In genomic region chr7:156064921-156065386, GRCh38 we compare ENCODE assay signal across 13 cellular contexts.
DNase-seq lines count a peak whose midpoint lies in the region; ATAC-seq and TF ChIP-seq lines count a peak whose summit lies in the region.
"Had no signal": no experiment of that assay in that cellular context is flagged by ENCODE, and none has a peak within 500 bp of the region (broad histone marks: within the 10 kb centered on the region; RNA-seq: fewer than 3 reads in every experiment).

No MANE protein-coding gene starts in this region.

- intact Hi-C loops in left lung (cut with DNase I): no loop called here

- H3K9me3 ChIP-seq in left lung (peaks cover 0 to 4% of the 10 kb centered on the region in 2 donors), MM.1S (replicated peaks; ENCODE audit: insufficient read depth, low read length) (no peaks in the 10 kb centered on the region)

- H3K4me3 ChIP-seq in brain microvascular endothelial cell (ENCODE audit: low read depth, low read length): no peak overlapping the region
- H3K4me3 ChIP-seq in left lung: no peak overlapping the region
- no peak overlapping the region for H3K4me3 ChIP-seq in MM.1S (ENCODE audit: low read length)
- H3K4me3 ChIP-seq: lung had no signal

- in situ Hi-C loops in ACHN (cut with HindIII; ENCODE audit: low pct_ligation_motif_present, low pct_unique_long_range_greater_than_20kb, low sequenced_read_pairs) (no loop called here), brain microvascular endothelial cell (cut with HindIII; ENCODE audit: low pct_ligation_motif_present, low sequenced_read_pairs) (no loop called here)

- H3K36me3 ChIP-seq in brain microvascular endothelial cell (replicated peaks) (no peaks in the 10 kb centered on the region), left lung (no peaks in the 10 kb centered on the region), MM.1S (replicated peaks; ENCODE audit: insufficient read depth, low read length) (no peaks in the 10 kb centered on the region)

- no peaks in the 10 kb centered on the region for H3K79me2 ChIP-seq in MM.1S (ENCODE audit: low read length)

- no peaks in the 10 kb centered on the region for H3F3A ChIP-seq in MM.1S (ENCODE audit: insufficient read depth, low read length)

- H3K9me2 ChIP-seq in MM.1S (replicated peaks; ENCODE audit: insufficient read depth, low read length): no peaks in the 10 kb centered on the region

- no peaks in the 10 kb centered on the region for H3K27me3 ChIP-seq in brain microvascular endothelial cell (replicated peaks)
- no peaks in the 10 kb centered on the region for H3K27me3 ChIP-seq in left lung
- peaks cover 72% of the 10 kb centered on the region for H3K27me3 ChIP-seq in MM.1S (replicated peaks; ENCODE audit: insufficient read depth, low read length)

- H2AFZ ChIP-seq in MM.1S (ENCODE audit: low read length): no peak overlapping the region

- H3K4me1 ChIP-seq in left lung (no peaks in the 10 kb centered on the region), MM.1S (ENCODE audit: low read length) (no peaks in the 10 kb centered on the region)

- ATAC-seq in left lung: peak; percentile 68
- no peak for ATAC-seq in GM21515 (IDR thresholded peaks at IDR 0.05; ENCODE audit: unreplicated experiment)
- no peak for ATAC-seq in HG02623 (IDR thresholded peaks at IDR 0.05; ENCODE audit: unreplicated experiment)
- ATAC-seq: stimulated activated naive CD8-positive, alpha-beta T cell treated with anti-CD3 and anti-CD28 coated beads, Interleukin-15, Interleukin-2, amounts not matched to agents 100 U/mL and 50 U/mL, for 24 hours had no signal

- no peak overlapping the region for H3K4me2 ChIP-seq in MM.1S (ENCODE audit: low read depth, low read length)

- TF ChIP-seq CTCF in brain microvascular endothelial cell (IDR thresholded peaks at IDR 0.05; ENCODE audit: low read depth, low read length, missing control alignments) (no peak), left lung (IDR thresholded peaks at IDR 0.05) (no peak), MM.1S (IDR thresholded peaks at IDR 0.05; ENCODE audit: low read length) (no peak)

- peak; percentile 29 for DNase-seq in ACHN
- peak; percentile 40 for DNase-seq in M059J (ENCODE audit: low read depth)
- peak; percentile 16 for DNase-seq in brain microvascular endothelial cell
- no peak for DNase-seq in left lung
- DNase-seq in NCI-H146 treated with DMSO at 0.1 percent for 48 hours (lab: John Stamatoyannopoulos, UW; ENCODE audit: unreplicated experiment): no peak
- DNase-seq in MM.1S: no peak
- DNase-seq: activated CD4-positive, alpha-beta T cell treated with anti-CD3 and anti-CD28 coated beads, Interleukin-2, amount 10 ng/mL, durations not matched to agents 24 days and 14 days; NCI-H1436 treated with DMSO at 0.1 percent for 48 hours; NCI-H524 treated with DMSO at 0.1 percent for 48 hours; stimulated activated naive CD8-positive, alpha-beta T cell treated with anti-CD3 and anti-CD28 coated beads, Interleukin-15, Interleukin-2, amounts not matched to agents 100 U/mL and 50 U/mL, for 24 hours had no signal

- H3K27ac ChIP-seq in brain microvascular endothelial cell: no peak overlapping the region
- no peak overlapping the region for H3K27ac ChIP-seq in left lung
- H3K27ac ChIP-seq in MM.1S (ENCODE audit: low read length): no peak overlapping the region

- no peaks in the 10 kb centered on the region for H4K20me1 ChIP-seq in MM.1S (ENCODE audit: insufficient read depth, low read length)

- H3K9ac ChIP-seq in MM.1S (ENCODE audit: low read length): no peak overlapping the region

Comparison
In these comparisons a context has a peak if more than half of its experiments do, and no peak if none do; other contexts are left out.
1. DNase-seq: peak in ACHN (single experiment), M059J (single experiment) and brain microvascular endothelial cell (single experiment); none in left lung (0 of 2), NCI-H146 treated with DMSO at 0.1 percent for 48 hours (single experiment) and MM.1S (single experiment).